20 cellular contexts compared by ENCODE assay signal in genomic region chr13:34757441-34757840, GRCh38.
DNase-seq lines count a peak whose midpoint lies in the region; ATAC-seq and TF ChIP-seq lines count a peak whose summit lies in the region.
"Had no signal": no experiment of that assay in that cellular context is flagged by ENCODE, and none has a peak within 500 bp of the region (broad histone marks: within the 10 kb centered on the region; RNA-seq: fewer than 3 reads in every experiment).

No MANE protein-coding gene starts in this region.

- no peak overlapping the region for H3K9ac ChIP-seq in fibroblast of lung (ENCODE audit: insufficient read depth, low read length)

- H3K4me3 ChIP-seq in brain microvascular endothelial cell (ENCODE audit: low read depth, low read length) (no peak overlapping the region), fibroblast of lung (replicated peaks in 1 of 4; ENCODE audit: control extremely low read depth in 1 of 4, insufficient read depth in 1 of 4, low read depth in 3 of 4, low read length in 4 of 4) (no peak overlapping the region)
- H3K4me3 ChIP-seq: GM23338 had no signal

- H3K4me2 ChIP-seq in fibroblast of lung (ENCODE audit: extremely low read depth, insufficient read depth, low read length) = no peak overlapping the region
- H3K4me2 ChIP-seq: GM23338 had no signal

- H3K27me3 ChIP-seq in brain microvascular endothelial cell (replicated peaks) = no peaks in the 10 kb centered on the region
- H3K27me3 ChIP-seq in fibroblast of lung (ENCODE audit: control insufficient read depth, insufficient read depth, low read length) = no peaks in the 10 kb centered on the region
- H3K27me3 ChIP-seq: BE2C had no signal

- H2AFZ ChIP-seq in fibroblast of lung (ENCODE audit: low read length) = no peak overlapping the region
- H2AFZ ChIP-seq: GM23338 had no signal

- H3K79me2 ChIP-seq in fibroblast of lung (ENCODE audit: control insufficient read depth, insufficient read depth, low read length) = no peaks in the 10 kb centered on the region

- DNase-seq in LHCN-M2 (ENCODE audit: low read depth) (peak; percentile 10), brain microvascular endothelial cell (peak; percentile 17), fibroblast of lung (ENCODE audit: low read depth in 2 of 2) (peak; percentile 15 to 34), cerebellum (ENCODE audit: low spot score) (no peak)
- DNase-seq in activated CD8-positive, alpha-beta memory T cell treated with anti-CD3 and anti-CD28 coated beads, Interleukin-2, amount 50 U/mL, for 4 hours = no peak
- DNase-seq: ACHN; BE2C; C1 segment of cervical spinal cord; CD4-positive, CD25-positive, alpha-beta regulatory T cell; CD8-positive, alpha-beta memory T cell; COR-L47; DMS 273 treated with DMSO at 0.1 percent for 48 hours; DMS53; DND-41; GDM1; HCEC 1CT had no signal

- H3K36me3 ChIP-seq in brain microvascular endothelial cell (replicated peaks) = no peaks in the 10 kb centered on the region
- no peaks in the 10 kb centered on the region for H3K36me3 ChIP-seq in fibroblast of lung (ENCODE audit: control insufficient read depth, insufficient read depth, low read length)
- H3K36me3 ChIP-seq: BE2C had no signal

- no peak overlapping the region for H3K27ac ChIP-seq in brain microvascular endothelial cell
- no peak overlapping the region for H3K27ac ChIP-seq in fibroblast of lung (ENCODE audit: insufficient read depth, low read length)

- H4K20me1 ChIP-seq in fibroblast of lung (ENCODE audit: control insufficient read depth, extremely low read depth, insufficient read depth, low read length) = no peaks in the 10 kb centered on the region

- ATAC-seq in HG03196 (IDR thresholded peaks at IDR 0.05; ENCODE audit: unreplicated experiment) = no peak
- no peak for ATAC-seq in HG03442 (IDR thresholded peaks at IDR 0.05; ENCODE audit: unreplicated experiment)
- ATAC-seq: GM23338, HepG2 had no signal

- no peak for TF ChIP-seq CTCF in brain microvascular endothelial cell (IDR thresholded peaks at IDR 0.05; ENCODE audit: low read depth, low read length, missing control alignments)
- no peak for TF ChIP-seq CTCF in fibroblast of lung (conservative IDR thresholded peaks at IDR 0.05 in 1 of 2, IDR thresholded peaks at IDR 0.05 in 1 of 2; ENCODE audit: low read depth in 1 of 2, low read length in 2 of 2)

- H3K9me3 ChIP-seq in fibroblast of lung (ENCODE audit: control insufficient read depth, insufficient read depth, low read depth, low read length) = no peaks in the 10 kb centered on the region
- H3K9me3 ChIP-seq: BE2C had no signal

- in situ Hi-C loops in brain microvascular endothelial cell (cut with HindIII; ENCODE audit: low pct_ligation_motif_present, low sequenced_read_pairs) = no loop called here

- no peaks in the 10 kb centered on the region for H3K4me1 ChIP-seq in fibroblast of lung (ENCODE audit: control insufficient read depth, extremely low read depth, insufficient read depth, low read length)
- H3K4me1 ChIP-seq: BE2C had no signal

Comparison
In these comparisons a context has a peak if more than half of its experiments do, and no peak if none do; other contexts are left out.
1. DNase-seq: peak in LHCN-M2 (single experiment), brain microvascular endothelial cell (single experiment) and fibroblast of lung (2 of 2); none in activated CD8-positive, alpha-beta memory T cell treated with anti-CD3 and anti-CD28 coated beads, Interleukin-2, amount 50 U/mL, for 4 hours (single experiment) and cerebellum (single experiment).